Comparison of ENCODE assay signal across 9 cellular contexts in genomic region chr3:46999516-47000197, GRCh38.
"Had no signal": no experiment of that assay in that cellular context is flagged by ENCODE, and none has a peak within 500 bp of the region (broad histone marks: within the 10 kb centered on the region; RNA-seq: fewer than 3 reads in every experiment).

No MANE protein-coding gene starts in this region.

- ATAC-seq: activated CD4-positive, CD25-positive, alpha-beta regulatory T cell treated with anti-CD3 and anti-CD28 coated beads, Interleukin-2, amount 50 U/mL, for 24 hours had no signal

- H3K9me3 Mint-ChIP-seq: activated naive CD4-positive, alpha-beta T cell treated with anti-CD3 and anti-CD28 coated beads for 36 hours; dendritic cell treated with granulocyte-macrophage colony-stimulating factor and Interleukin-4, amounts not matched to agents 40 ng/mL and 50 ng/mL, for 4 days; endodermal cell; naive thymus-derived CD8-positive, alpha-beta T cell; T-helper 2 cell treated with Interferon-gamma antibody and Interleukin-4, amounts not matched to agents 5 μg/mL and 100 μg/mL, for 36 hours had no signal

- H3K4me1 ChIP-seq: tibial artery had no signal

- H3K27me3 Mint-ChIP-seq: dendritic cell treated with granulocyte-macrophage colony-stimulating factor and Interleukin-4, amounts not matched to agents 40 ng/mL and 50 ng/mL, for 4 days; naive thymus-derived CD8-positive, alpha-beta T cell had no signal

- H3K9me3 ChIP-seq: tibial artery had no signal

- H3K27ac ChIP-seq: tibial artery had no signal

- DNase-seq: activated CD4-positive, alpha-beta T cell treated with anti-CD3 and anti-CD28 coated beads, Interleukin-2, amount 50 U/mL, for 48 hours; activated naive CD4-positive, alpha-beta T cell treated with anti-CD3 and anti-CD28 coated beads for 36 hours; endodermal cell; hippocampal formation; naive thymus-derived CD8-positive, alpha-beta T cell; tibial artery had no signal

- H3K27ac Mint-ChIP-seq: activated naive CD4-positive, alpha-beta T cell treated with anti-CD3 and anti-CD28 coated beads for 36 hours; dendritic cell treated with granulocyte-macrophage colony-stimulating factor and Interleukin-4, amounts not matched to agents 40 ng/mL and 50 ng/mL, for 4 days; endodermal cell; T-helper 2 cell treated with Interferon-gamma antibody and Interleukin-4, amounts not matched to agents 5 μg/mL and 100 μg/mL, for 36 hours had no signal

- H3K27me3 ChIP-seq: tibial artery had no signal

- H3K4me3 ChIP-seq: tibial artery had no signal

- H3K4me3 Mint-ChIP-seq: activated naive CD4-positive, alpha-beta T cell treated with anti-CD3 and anti-CD28 coated beads for 36 hours; dendritic cell treated with granulocyte-macrophage colony-stimulating factor and Interleukin-4, amounts not matched to agents 40 ng/mL and 50 ng/mL, for 4 days; endodermal cell; naive thymus-derived CD8-positive, alpha-beta T cell; T-helper 2 cell treated with Interferon-gamma antibody and Interleukin-4, amounts not matched to agents 5 μg/mL and 100 μg/mL, for 36 hours had no signal
